10 cellular contexts compared by ENCODE assay signal in genomic region chr10:94042001-94042813, GRCh38. TPM values are rescaled to one million over a fixed set of nuclear protein-coding genes. Genes with fewer than 3 reads are reported as not detected.
A peak's percentile ranks its signal among the peaks of the same experiment; 100 is the strongest.
DNase-seq lines count a peak whose midpoint lies in the region; ATAC-seq and TF ChIP-seq lines count a peak whose summit lies in the region.
"Had no signal": no experiment of that assay in that cellular context is flagged by ENCODE, and none has a peak within 500 bp of the region (broad histone marks: within the 10 kb centered on the region; RNA-seq: fewer than 3 reads in every experiment).

No MANE protein-coding gene starts in this region.

- H3K27ac ChIP-seq in H9 (ENCODE audit: insufficient read length, low read depth, low read length) (no peak overlapping the region), PC-9 (peak overlapping the region; percentile 63), smooth muscle cell (ENCODE audit: low read depth) (peak overlapping the region; percentile 78)

- DNase-seq in H9, result peak; percentile 27
- peak; percentile 31 to 61 for DNase-seq in PC-9
- DNase-seq in fibroblast of mammary gland (ENCODE audit: low read depth), result peak; percentile 87
- DNase-seq in smooth muscle cell (lab: John Stamatoyannopoulos, UW; ENCODE audit: unreplicated experiment), result no peak
- DNase-seq: activated B cell treated with CpG ODN at 0.5 μM for 24 hours, left cardiac atrium had no signal

- H3K79me2 ChIP-seq in H9 (ENCODE audit: insufficient read depth, low read length) (no peaks in the 10 kb centered on the region), PC-9 (ENCODE audit: low read depth) (no peaks in the 10 kb centered on the region), smooth muscle cell (ENCODE audit: low read depth) (no peaks in the 10 kb centered on the region)

- CTCF ChIA-PET in PC-9 (lab: Charles Lee), result no interaction called here

- no peak overlapping the region for H2AFZ ChIP-seq in H9 (ENCODE audit: low read length)
- H2AFZ ChIP-seq in PC-9, result no peak overlapping the region
- H2AFZ ChIP-seq in smooth muscle cell (ENCODE audit: low read depth), result no peak overlapping the region

- H3K4ac ChIP-seq in H9 (ENCODE audit: low read depth, low read length), result no peak overlapping the region

- no CpG with 5 or more reads among the region's 3 CpGs for WGBS in H9 (ENCODE audit: extremely low coverage, insufficient read length, low lambda C conversion rate)
- 51% methylated on average over 3 of the region's 3 CpGs for WGBS in smooth muscle cell (ENCODE audit: low lambda C conversion rate)

- H3K23ac ChIP-seq in H9 (ENCODE audit: insufficient read length, low read depth, low read length), result no peak overlapping the region

- no peak overlapping the region for H3K4me3 Mint-ChIP-seq in H9
- H3K4me3 Mint-ChIP-seq: activated B cell treated with CpG ODN at 0.5 μM for 24 hours; central memory CD8-positive, alpha-beta T cell had no signal

- H3K27me3 ChIP-seq in H9 (ENCODE audit: insufficient read depth, low read length), result no peaks in the 10 kb centered on the region
- no peaks in the 10 kb centered on the region for H3K27me3 ChIP-seq in PC-9 (ENCODE audit: insufficient read depth, low read depth)
- no peaks in the 10 kb centered on the region for H3K27me3 ChIP-seq in smooth muscle cell (ENCODE audit: low read depth)

- TSS peak; percentile 48 for BruUV-seq in PC-9 (replicated peaks; lab: Mats Ljungman, UMichigan)

- H3K4me3 ChIP-seq in PC-9 (no peak overlapping the region), fibroblast of mammary gland (ENCODE audit: control insufficient read depth, low read depth, low read length) (peak overlapping the region; percentile 5), smooth muscle cell (peak overlapping the region; percentile 11)

- H3K4me1 Mint-ChIP-seq in H9, result peaks cover 4 to 8% of the 10 kb centered on the region in 2 experiments
- H3K4me1 Mint-ChIP-seq: activated B cell treated with CpG ODN at 0.5 μM for 24 hours; central memory CD8-positive, alpha-beta T cell had no signal

- no peaks in the 10 kb centered on the region for H3K9me2 ChIP-seq in PC-9 (ENCODE audit: insufficient read depth)

- no peak overlapping the region for H4K8ac ChIP-seq in H9 (replicated peaks; ENCODE audit: insufficient read length, low read depth, low read length)

- TF ChIP-seq CTCF in H9 (conservative IDR thresholded peaks at IDR 0.05) (no peak; the same call in 2 of the 3 replicates), PC-9 (conservative IDR thresholded peaks at IDR 0.05) (no peak), fibroblast of mammary gland (conservative IDR thresholded peaks at IDR 0.05; ENCODE audit: control insufficient read depth, insufficient read depth, low read depth, low read length) (peak; percentile 46), smooth muscle cell (IDR thresholded peaks at IDR 0.05; ENCODE audit: borderline replicate concordance, insufficient read depth, poor library complexity, severe bottlenecking) (no peak)

- ATAC-seq in HG03108 (IDR thresholded peaks at IDR 0.05; ENCODE audit: unreplicated experiment) (no peak), GM18907 (IDR thresholded peaks at IDR 0.05; ENCODE audit: unreplicated experiment) (no peak), HG02938 (IDR thresholded peaks at IDR 0.05; ENCODE audit: unreplicated experiment) (no peak)

- no peak overlapping the region for H3K14ac ChIP-seq in H9 (ENCODE audit: insufficient read depth, low read length)

- no peak overlapping the region for H2AK5ac ChIP-seq in H9 (ENCODE audit: insufficient read length, low read length)

- H3K4me1 ChIP-seq in H9 (ENCODE audit: insufficient read depth, low read length), result peaks cover 2% of the 10 kb centered on the region; the same call in 1 of the 2 replicates
- H3K4me1 ChIP-seq in PC-9 (replicated peaks; ENCODE audit: insufficient read depth), result peaks cover 34% of the 10 kb centered on the region
- peaks cover 13% of the 10 kb centered on the region for H3K4me1 ChIP-seq in smooth muscle cell (ENCODE audit: low read depth)

- no peak overlapping the region for H2BK5ac ChIP-seq in H9 (ENCODE audit: insufficient read length, low read length)

- POLR2A ChIA-PET in PC-9 (lab: Charles Lee; ENCODE audit: unreplicated experiment), result interaction anchor here (0.5 to 0.7 kb wide), 6 partner anchors 35 to 176 kb away, joined by 3 to 12 read pairs (median 4); no protein-coding TSS in a partner anchor

- H3K27me3 Mint-ChIP-seq in H9 (ENCODE audit: low read depth), result no peaks in the 10 kb centered on the region; the same call in 1 of the 2 replicates
- H3K27me3 Mint-ChIP-seq: central memory CD8-positive, alpha-beta T cell had no signal

- no peak overlapping the region for H3T11ph ChIP-seq in H9 (ENCODE audit: low read length)

- H4K91ac ChIP-seq in H9 (ENCODE audit: insufficient read length, low read depth, low read length), result no peak overlapping the region

- H3K4me2 ChIP-seq in H9 (ENCODE audit: insufficient read depth, insufficient read length, low read length), result no peak overlapping the region
- H3K4me2 ChIP-seq in PC-9, result peak overlapping the region; percentile 28; the same call in 1 of the 2 replicates
- peak overlapping the region; percentile 60 for H3K4me2 ChIP-seq in smooth muscle cell

- H2BK15ac ChIP-seq in H9 (ENCODE audit: low read depth, low read length), result no peak overlapping the region

- intact Hi-C loops in PC-9 (cut with micrococcal nuclease; ENCODE audit: unreplicated experiment), result loop anchor here (1.0 to 2.0 kb wide), 3 partner anchors 35 to 361 kb away; partner anchors contain the start of genes PLCE1 and TBC1D12

- H3K36me3 Mint-ChIP-seq in H9 (ENCODE audit: insufficient read depth in 1 of 3, low read depth in 3 of 3), result no peaks in the 10 kb centered on the region

- H3K79me1 ChIP-seq in H9 (ENCODE audit: insufficient read depth, low read depth, low read length, poor library complexity, severe bottlenecking), result no peaks in the 10 kb centered on the region

- no peak overlapping the region for H3K56ac ChIP-seq in H9 (ENCODE audit: insufficient read length, low read depth, low read length)

- H3K27ac Mint-ChIP-seq in H9, result no peak overlapping the region
- H3K27ac Mint-ChIP-seq: activated B cell treated with CpG ODN at 0.5 μM for 24 hours had no signal

- no peak overlapping the region for H4K5ac ChIP-seq in H9 (ENCODE audit: insufficient read length, low read depth, low read length)

- H2BK20ac ChIP-seq in H9 (ENCODE audit: low read depth, low read length, poor library complexity, severe bottlenecking), result no peak overlapping the region

- no peaks in the 10 kb centered on the region for H3K23me2 ChIP-seq in H9 (ENCODE audit: insufficient read length, low read depth, low read length, poor library complexity, severe bottlenecking)

- H3K9me3 ChIP-seq in H9 (ENCODE audit: control insufficient read depth, low read depth, low read length), result no peaks in the 10 kb centered on the region
- H3K9me3 ChIP-seq in PC-9 (ENCODE audit: insufficient read depth, low read depth), result no peaks in the 10 kb centered on the region; the same call in 1 of the 2 replicates
- no peaks in the 10 kb centered on the region for H3K9me3 ChIP-seq in smooth muscle cell (replicated peaks; ENCODE audit: low read depth)

- H2BK120ac ChIP-seq in H9 (ENCODE audit: low read depth, low read length, poor library complexity, severe bottlenecking), result no peak overlapping the region

- H3K9ac ChIP-seq in H9 (ENCODE audit: extremely low read depth, insufficient read length, low read length) (no peak overlapping the region), smooth muscle cell (ENCODE audit: low read depth) (no peak overlapping the region)

- no peak overlapping the region for H2BK12ac ChIP-seq in H9 (ENCODE audit: insufficient read length, low read depth, low read length)

- H3K36me3 ChIP-seq in PC-9 (ENCODE audit: low read depth) (no peaks in the 10 kb centered on the region; the same call in 1 of the 2 replicates), smooth muscle cell (ENCODE audit: low read depth) (no peaks in the 10 kb centered on the region)

- H3F3A ChIP-seq in PC-9 (ENCODE audit: insufficient read depth, low read depth) (peaks cover 9% of the 10 kb centered on the region), smooth muscle cell (ENCODE audit: low read depth) (no peaks in the 10 kb centered on the region)

- H4K20me1 ChIP-seq in H9 (ENCODE audit: control insufficient read depth, insufficient read depth, insufficient read length), result no peaks in the 10 kb centered on the region
- H4K20me1 ChIP-seq in PC-9 (ENCODE audit: insufficient read depth), result no peaks in the 10 kb centered on the region
- H4K20me1 ChIP-seq in smooth muscle cell (ENCODE audit: low read depth), result no peaks in the 10 kb centered on the region

- no peaks in the 10 kb centered on the region for H3K9me3 Mint-ChIP-seq in H9
- H3K9me3 Mint-ChIP-seq: activated B cell treated with CpG ODN at 0.5 μM for 24 hours; central memory CD8-positive, alpha-beta T cell had no signal

- no peak overlapping the region for H3K18ac ChIP-seq in H9 (ENCODE audit: insufficient read length, low read depth, low read length)

RNA-seq across cellular contexts. Expression of gene PLCE1, which starts 48.5 kb away (rescaled TPM):
- total RNA-seq in H9 (2021), result 0.09 and 0.13 TPM in 2 replicates
- total RNA-seq in PC-9 (2021), result 14.8 and 15.2 TPM in 2 replicates
- 4.5 and 5.6 TPM in 2 replicates for total RNA-seq in smooth muscle cell
- 2.1 and 4.0 TPM in 2 replicates for polyA plus RNA-seq in smooth muscle cell
- total RNA-seq: activated B cell treated with CpG ODN at 0.5 μM for 24 hours had no signal
